ENCODE assay signal across 28 cellular contexts in genomic region chr2:29573147-29573546, GRCh38.
"Had no signal": no experiment of that assay in that cellular context is flagged by ENCODE, and none has a peak within 500 bp of the region (broad histone marks: within the 10 kb centered on the region; RNA-seq: fewer than 3 reads in every experiment).

No MANE protein-coding gene starts in this region.

- H3K4me1 ChIP-seq: suprapubic skin, testis, thyroid gland, tibial artery, tibial nerve, transverse colon, upper lobe of left lung, upper lobe of right lung, uterus, vagina had no signal

- H3K27ac ChIP-seq: stomach, suprapubic skin, testis, thoracic aorta, thyroid gland, tibial artery, tibial nerve, transverse colon, upper lobe of left lung, upper lobe of right lung, uterus, vagina had no signal

- H3K27me3 Mint-ChIP-seq: stimulated activated memory B cell treated with anti-CD40 and anti-IgM and Interleukin-4, amounts not matched to agents 10 μg/mL and 1 μg/mL and 100 μg/mL, for 72 hours; stimulated activated naive CD8-positive, alpha-beta T cell treated with anti-CD3 and anti-CD28 coated beads, Interleukin-15, amount 100 ng/mL, for 72 hours; stimulated activated naive CD8-positive, alpha-beta T cell treated with anti-CD3 and anti-CD28 coated beads, Interleukin-15, Interleukin-2, amounts not matched to agents 100 ng/mL and 50 ng/mL, for 24 hours had no signal

- H3K9me3 Mint-ChIP-seq: stimulated activated effector memory CD8-positive, alpha-beta T cell treated with anti-CD3 and anti-CD28 coated beads, Interleukin-12 subunit alpha, Interleukin-12 subunit beta, amount 100 ng/mL, for 72 hours; stimulated activated memory B cell treated with anti-CD40 and anti-IgM and Interleukin-4, amounts not matched to agents 10 μg/mL and 1 μg/mL and 100 μg/mL, for 72 hours; stimulated activated naive CD8-positive, alpha-beta T cell treated with anti-CD3 and anti-CD28 coated beads, Interleukin-15, amount 100 ng/mL, for 72 hours; stimulated activated naive CD8-positive, alpha-beta T cell treated with anti-CD3 and anti-CD28 coated beads, Interleukin-15, Interleukin-2, amounts not matched to agents 100 ng/mL and 50 ng/mL, for 24 hours; type B pancreatic cell had no signal

- H3K36me3 ChIP-seq: stomach, suprapubic skin, thoracic aorta, thyroid gland, tibial artery, tibial nerve, transverse colon, upper lobe of left lung, upper lobe of right lung, uterus, vagina had no signal

- H3K4me3 ChIP-seq: stomach, suprapubic skin, testis, thoracic aorta, thyroid gland, tibial artery, tibial nerve, transverse colon, upper lobe of left lung, upper lobe of right lung, uterus, vagina had no signal

- ATAC-seq: stimulated activated effector memory CD8-positive, alpha-beta T cell treated with anti-CD3 and anti-CD28 coated beads, Interleukin-12 subunit alpha, Interleukin-12 subunit beta, amount 100 ng/mL, for 72 hours; stimulated activated memory B cell treated with anti-CD40 and anti-IgM and Interleukin-4, amounts not matched to agents 10 μg/mL and 1 μg/mL and 100 μg/mL, for 72 hours; stimulated activated naive CD8-positive, alpha-beta T cell treated with anti-CD3 and anti-CD28 coated beads, Interleukin-15, amount 100 ng/mL, for 72 hours; stimulated activated naive CD8-positive, alpha-beta T cell treated with anti-CD3 and anti-CD28 coated beads, Interleukin-15, Interleukin-2, amounts not matched to agents 100 U/mL and 50 U/mL, for 24 hours; upper lobe of right lung had no signal

- FAIRE-seq: urothelium cell line had no signal

- H3K36me3 Mint-ChIP-seq: stimulated activated effector memory CD8-positive, alpha-beta T cell treated with anti-CD3 and anti-CD28 coated beads, Interleukin-12 subunit alpha, Interleukin-12 subunit beta, amount 100 ng/mL, for 72 hours; stimulated activated memory B cell treated with anti-CD40 and anti-IgM and Interleukin-4, amounts not matched to agents 10 μg/mL and 1 μg/mL and 100 μg/mL, for 72 hours; type B pancreatic cell had no signal

- H3K27ac Mint-ChIP-seq: stimulated activated effector memory CD8-positive, alpha-beta T cell treated with anti-CD3 and anti-CD28 coated beads, Interleukin-12 subunit alpha, Interleukin-12 subunit beta, amount 100 ng/mL, for 72 hours; stimulated activated memory B cell treated with anti-CD40 and anti-IgM and Interleukin-4, amounts not matched to agents 10 μg/mL and 1 μg/mL and 100 μg/mL, for 72 hours; stimulated activated naive CD8-positive, alpha-beta T cell treated with anti-CD3 and anti-CD28 coated beads, Interleukin-15, Interleukin-2, amounts not matched to agents 100 ng/mL and 50 ng/mL, for 24 hours; type B pancreatic cell had no signal

- H3K4me1 Mint-ChIP-seq: stimulated activated effector memory CD8-positive, alpha-beta T cell treated with anti-CD3 and anti-CD28 coated beads, Interleukin-12 subunit alpha, Interleukin-12 subunit beta, amount 100 ng/mL, for 72 hours; stimulated activated memory B cell treated with anti-CD40 and anti-IgM and Interleukin-4, amounts not matched to agents 10 μg/mL and 1 μg/mL and 100 μg/mL, for 72 hours; stimulated activated naive CD8-positive, alpha-beta T cell treated with anti-CD3 and anti-CD28 coated beads, Interleukin-15, amount 100 ng/mL, for 72 hours had no signal

- H3K9me3 ChIP-seq: stomach, suprapubic skin, testis, thoracic aorta, thyroid gland, tibial artery, tibial nerve, transverse colon, upper lobe of left lung, upper lobe of right lung, uterus, vagina had no signal

- H3K27me3 ChIP-seq: stomach, suprapubic skin, testis, thyroid gland, tibial nerve, transverse colon, upper lobe of left lung, upper lobe of right lung, uterus, vagina had no signal

- H3K4me3 Mint-ChIP-seq: stimulated activated effector memory CD8-positive, alpha-beta T cell treated with anti-CD3 and anti-CD28 coated beads, Interleukin-12 subunit alpha, Interleukin-12 subunit beta, amount 100 ng/mL, for 72 hours; stimulated activated memory B cell treated with anti-CD40 and anti-IgM and Interleukin-4, amounts not matched to agents 10 μg/mL and 1 μg/mL and 100 μg/mL, for 72 hours; stimulated activated naive CD8-positive, alpha-beta T cell treated with anti-CD3 and anti-CD28 coated beads, Interleukin-15, amount 100 ng/mL, for 72 hours; stimulated activated naive CD8-positive, alpha-beta T cell treated with anti-CD3 and anti-CD28 coated beads, Interleukin-15, Interleukin-2, amounts not matched to agents 100 ng/mL and 50 ng/mL, for 24 hours; type B pancreatic cell had no signal

- DNase-seq: stimulated activated CD4-positive, alpha-beta T cell treated with anti-CD3 and anti-CD28 coated beads, Interleukin-2, amount 100 ng/mL, for 48 hours; stimulated activated CD4-positive, alpha-beta T cell treated with anti-CD3 and anti-CD28 coated beads, Interleukin-4, amount 100 ng/mL, for 1 hour; stimulated activated CD4-positive, alpha-beta T cell treated with anti-CD3 and anti-CD28 coated beads, Interleukin-4, amount 100 ng/mL, for 24 hours; stimulated activated CD4-positive, alpha-beta T cell treated with anti-CD3 and anti-CD28 coated beads, Interleukin-4, amount 100 ng/mL, for 4 hours; stimulated activated CD8-positive, alpha-beta memory T cell treated with anti-CD3 and anti-CD28 coated beads, Interleukin-4, amount 100 ng/mL, for 48 hours; stimulated activated naive CD4-positive, alpha-beta T cell; stimulated activated naive CD4-positive, alpha-beta T cell treated with Interleukin-2 at 50 U/mL for 16 hours; stimulated activated naive CD8-positive, alpha-beta T cell treated with anti-CD3 and anti-CD28 coated beads, Interleukin-15, amount 100 ng/mL, for 72 hours; stimulated activated naive CD8-positive, alpha-beta T cell treated with anti-CD3 and anti-CD28 coated beads, Interleukin-15, Interleukin-2, amounts not matched to agents 100 U/mL and 50 U/mL, for 24 hours; stomach; substantia nigra; testis; thyroid gland; tibial artery; transverse colon; trophoblast cell; upper lobe of left lung; upper lobe of right lung; uterus had no signal
